Comparison of ENCODE assay signal across 35 cellular contexts in genomic region chr1:51740652-51741051, GRCh38.
DNase-seq lines count a peak whose midpoint lies in the region; ATAC-seq, FAIRE-seq and TF ChIP-seq lines count a peak whose summit lies in the region.
"Had no signal": no experiment of that assay in that cellular context is flagged by ENCODE, and none has a peak within 500 bp of the region (broad histone marks: within the 10 kb centered on the region; RNA-seq: fewer than 3 reads in every experiment).

No MANE protein-coding gene starts in this region.

- RAD21 ChIA-PET in GM12878 (lab: Charles Lee; ENCODE audit: unreplicated experiment): interaction anchor here (1.1 to 5.5 kb wide), 3 partner anchors 9 to 13 kb away, joined by 3 to 50 read pairs (median 4); no protein-coding TSS in a partner anchor

- in situ Hi-C loops in GM12878 (cut with MboI) (no loop called here), HepG2 (cut with HindIII; ENCODE audit: extremely low pct_ligation_motif_present, low pct_unique_long_range_greater_than_20kb) (no loop called here)

- no peaks in the 10 kb centered on the region for H3K27me3 Mint-ChIP-seq in progenitor cell of endocrine pancreas
- H3K27me3 Mint-ChIP-seq: naive B cell, T-cell had no signal

- H3K79me2 ChIP-seq in GM12878 (ENCODE audit: control insufficient read depth, insufficient read depth, low read length) (peaks cover 86% of the 10 kb centered on the region), OCI-LY7 (ENCODE audit: insufficient read depth, low read depth, low read length) (peaks cover 65% of the 10 kb centered on the region), HepG2 (ENCODE audit: insufficient read depth, low read length) (peaks cover 84% of the 10 kb centered on the region)

- DNase-seq in GM12878 (ENCODE audit: low read depth, low spot score): no peak
- no peak for DNase-seq in progenitor cell of endocrine pancreas (ENCODE audit: low spot score, unreplicated experiment)
- no peak for DNase-seq in OCI-LY7 (ENCODE audit: low spot score)
- no peak for DNase-seq in vagina (ENCODE audit: extremely low spot score in 2 of 2)
- no peak for DNase-seq in HepG2 (ENCODE audit: low spot score)
- DNase-seq: activated CD4-positive, alpha-beta T cell treated with anti-CD3 and anti-CD28 coated beads for 1 hour; activated naive CD4-positive, alpha-beta T cell; activated T-cell treated with anti-CD3 and anti-CD28 coated beads, Interleukin-2, amount 50 U/mL, for 1 hour; adrenal gland; brain microvascular endothelial cell; effector memory CD4-positive, alpha-beta T cell; foreskin keratinocyte; left colon; naive B cell; NCI-H1436 treated with DMSO at 0.1 percent for 48 hours; NCI-H2107; NCI-H510A; NK-92 treated with Interleukin-12 subunit alpha and Interleukin-12 subunit beta, amount 100 ng/mL, for 24 hours; ovary; Peyer's patch; SJCRH30; spleen; stimulated activated CD4-positive, alpha-beta T cell treated with anti-CD3 and anti-CD28 coated beads, Interleukin-2, amount 100 ng/mL, for 48 hours; stimulated activated naive CD4-positive, alpha-beta T cell; T-cell had no signal

- intact Hi-C loops in GM12878 (cut with micrococcal nuclease; ENCODE audit: unreplicated experiment) (no loop called here), OCI-LY7 (cut with micrococcal nuclease; ENCODE audit: unreplicated experiment) (no loop called here), vagina (cut with DNase I) (no loop called here), HepG2 (cut with micrococcal nuclease; ENCODE audit: unreplicated experiment) (no loop called here)

- SMC1A ChIA-PET in GM12878 (lab: Charles Lee; ENCODE audit: uncharacterized antibody, unreplicated experiment): interaction anchor here (1.0 to 14.3 kb wide), 4 partner anchors 9 to 21 kb away, joined by 3 to 154 read pairs (median 4); no protein-coding TSS in a partner anchor

- 33% methylated on average over 3 of the region's 3 CpGs for WGBS in GM12878 (ENCODE audit: insufficient coverage, insufficient replicate concordance, low lambda C conversion rate, missing lambda C conversion rate)
- WGBS in HepG2 (ENCODE audit: low lambda C conversion rate): 97% methylated on average over 3 of the region's 3 CpGs

- H3K27ac Mint-ChIP-seq in progenitor cell of endocrine pancreas: peak overlapping the region; percentile 2

- no peaks in the 10 kb centered on the region for H3K9me3 ChIP-seq in GM12878 (replicated peaks; ENCODE audit: control insufficient read depth, insufficient read depth, low read length)
- no peaks in the 10 kb centered on the region for H3K9me3 ChIP-seq in OCI-LY7 (ENCODE audit: low read length)
- H3K9me3 ChIP-seq in vagina: no peaks in the 10 kb centered on the region
- no peaks in the 10 kb centered on the region for H3K9me3 ChIP-seq in HepG2 (ENCODE audit: low read length)
- H3K9me3 ChIP-seq: adrenal gland, HAP-1, ovary, Peyer's patch, right atrium auricular region, SJCRH30, spleen, tibial nerve had no signal

- H3K4me3 ChIP-seq in GM12878 (0 out of 2 replicates have a peak overlapping the region, but pooled peaks have one; percentile 12), OCI-LY7 (ENCODE audit: low read depth, low read length, poor library complexity, severe bottlenecking) (no peak overlapping the region), vagina (no peak overlapping the region), HepG2 (replicated peaks in 1 of 3; ENCODE audit: insufficient read depth in 1 of 3, low read depth in 2 of 3, low read length in 3 of 3) (no peak overlapping the region)
- H3K4me3 ChIP-seq: adrenal gland, HAP-1, ovary, Peyer's patch, right atrium auricular region, SJCRH30, spleen, tibial nerve had no signal

- H3K27ac ChIP-seq in GM12878 (ENCODE audit: control insufficient read depth, insufficient read depth) (peak overlapping the region; percentile 7; the same call in 1 of the 2 replicates), OCI-LY7 (ENCODE audit: low read depth, low read length, poor library complexity, severe bottlenecking) (no peak overlapping the region), vagina (no peak overlapping the region), HepG2 (ENCODE audit: extremely low read length, insufficient read depth, low read length) (no peak overlapping the region)
- H3K27ac ChIP-seq: adrenal gland, brain microvascular endothelial cell, foreskin keratinocyte, KMS-11, ovary, Peyer's patch, right atrium auricular region, SJCRH30, spleen, tibial nerve had no signal

- H3K4me1 ChIP-seq in GM12878 (ENCODE audit: control insufficient read depth, insufficient read depth, low read length) (peaks cover 35% of the 10 kb centered on the region; the same call in 1 of the 2 replicates), OCI-LY7 (ENCODE audit: insufficient read depth, low read length, poor library complexity, severe bottlenecking) (peaks cover 22% of the 10 kb centered on the region), vagina (peaks cover 30% of the 10 kb centered on the region), HepG2 (ENCODE audit: insufficient read depth, low read length) (peaks cover 31% of the 10 kb centered on the region)
- H3K4me1 ChIP-seq: SJCRH30 had no signal

- H3K4me2 ChIP-seq in GM12878 (ENCODE audit: control insufficient read depth, insufficient read depth): peak overlapping the region; percentile 21
- H3K4me2 ChIP-seq in OCI-LY7 (ENCODE audit: low read length): no peak overlapping the region
- H3K4me2 ChIP-seq in HepG2 (ENCODE audit: low read depth, low read length): no peak overlapping the region
- H3K4me2 ChIP-seq: KMS-11 had no signal

- TF ChIP-seq EP300 in GM12878 (IDR thresholded peaks at IDR 0.05; ENCODE audit: borderline replicate concordance in 1 of 2, control insufficient read depth in 1 of 2, low read depth in 2 of 2, low read length in 2 of 2) (peak in 1 of 2 experiments; percentile 51; a peak in 2 of 4 replicates), HepG2 (IDR thresholded peaks at IDR 0.05; ENCODE audit: low read depth in 2 of 2, low read length in 2 of 2) (no peak), HepG2 (CRISPR knock-in tag; IDR thresholded peaks at IDR 0.05; ENCODE audit: borderline replicate concordance) (no peak)

- no peaks in the 10 kb centered on the region for H3K9me3 Mint-ChIP-seq in progenitor cell of endocrine pancreas (ENCODE audit: low read depth)
- H3K9me3 Mint-ChIP-seq: naive B cell, T-cell had no signal

- H3K27me3 ChIP-seq in GM12878 (replicated peaks in 1 of 2; ENCODE audit: control insufficient read depth in 2 of 2, insufficient read depth in 2 of 2, low read length in 1 of 2): no peaks in the 10 kb centered on the region
- H3K27me3 ChIP-seq in vagina: no peaks in the 10 kb centered on the region
- no peaks in the 10 kb centered on the region for H3K27me3 ChIP-seq in HepG2 (ENCODE audit: control insufficient read depth in 1 of 2, insufficient read depth in 2 of 2, low read length in 2 of 2)
- H3K27me3 ChIP-seq: adrenal gland, brain microvascular endothelial cell, foreskin keratinocyte, ovary, Peyer's patch, right atrium auricular region, SJCRH30, spleen, tibial nerve had no signal

- ATAC-seq in GM18867 (IDR thresholded peaks at IDR 0.05; ENCODE audit: unreplicated experiment) (peak; percentile 36), HG02610 (IDR thresholded peaks at IDR 0.05; ENCODE audit: unreplicated experiment) (peak; percentile 47), GM12878 (peak; percentile 49), HepG2 (no peak)
- ATAC-seq: esophagus mucosa, foreskin keratinocyte, left colon, T-cell had no signal

- no peaks in the 10 kb centered on the region for H3K9me2 ChIP-seq in OCI-LY7 (ENCODE audit: insufficient read depth, low read length)

- H4K20me1 ChIP-seq in GM12878 (ENCODE audit: control insufficient read depth, insufficient read depth) (no peaks in the 10 kb centered on the region), OCI-LY7 (ENCODE audit: insufficient read depth, low read length) (peaks cover 39% of the 10 kb centered on the region; the same call in 1 of the 2 replicates), HepG2 (ENCODE audit: insufficient read depth, low read length) (no peaks in the 10 kb centered on the region; the same call in 1 of the 2 replicates)

- H3K36me3 ChIP-seq in GM12878 (ENCODE audit: control insufficient read depth in 2 of 2, insufficient read depth in 2 of 2, low read length in 1 of 2) (no peaks in the 10 kb centered on the region; a peak in 1 of 4 replicates), OCI-LY7 (ENCODE audit: insufficient read depth, low read length) (peaks cover 6% of the 10 kb centered on the region), vagina (no peaks in the 10 kb centered on the region), HepG2 (replicated peaks in 1 of 2; ENCODE audit: control insufficient read depth in 1 of 2, insufficient read depth in 2 of 2, low read length in 2 of 2) (no peaks in the 10 kb centered on the region)
- H3K36me3 ChIP-seq: adrenal gland, brain microvascular endothelial cell, HAP-1, ovary, Peyer's patch, right atrium auricular region, tibial nerve had no signal

- FAIRE-seq in GM12878 (lab: Jason Lieb, UNC) (no peak), HepG2 (lab: Jason Lieb, UNC) (no peak)
- FAIRE-seq: D721Med, HTR-8/SVneo had no signal

- no TSS peak for BruUV-seq in GM12878 (replicated peaks; lab: Mats Ljungman, UMichigan)
- BruUV-seq in OCI-LY7 (replicated peaks; lab: Mats Ljungman, UMichigan): no TSS peak
- BruUV-seq in HepG2 (replicated peaks; lab: Mats Ljungman, UMichigan): no TSS peak

- POLR2A ChIA-PET in GM12878 (lab: Charles Lee) (interaction anchor here (9.1 kb wide), 1 partner anchor 12 kb away, joined by 99 read pairs; no protein-coding TSS in a partner anchor), OCI-LY7 (lab: Charles Lee) (interaction anchor here (0.7 to 3.1 kb wide), 3 partner anchors 7 to 186 kb away, joined by 3 to 12 read pairs (median 5); no protein-coding TSS in a partner anchor), HepG2 (lab: Yijun Ruan, JAX) (interaction anchor here (4.1 kb wide), 1 partner anchor 12 kb away, joined by 14 read pairs; no protein-coding TSS in a partner anchor)

- CTCF ChIA-PET in GM12878 (lab: Yijun Ruan, JAX) (interaction anchor here (0.5 to 3.8 kb wide), 7 partner anchors 8 to 99 kb away, joined by 3 to 19 read pairs (median 3); no protein-coding TSS in a partner anchor), OCI-LY7 (lab: Charles Lee; ENCODE audit: unreplicated experiment) (no interaction called here), HepG2 (lab: Yijun Ruan, JAX; ENCODE audit: low intra/inter-chr PET ratio, low total read pairs) (no interaction called here)

- peaks cover 4% of the 10 kb centered on the region for H3K36me3 Mint-ChIP-seq in progenitor cell of endocrine pancreas (ENCODE audit: insufficient read depth)

- TF ChIP-seq POLR2A in GM12878 (IDR thresholded peaks at IDR 0.05; ENCODE audit: low read depth, low read length) (no peak), vagina (IDR thresholded peaks at IDR 0.05) (no peak), HepG2 (IDR thresholded peaks at IDR 0.05; ENCODE audit: insufficient read depth in 1 of 2, low read depth in 2 of 2, low read length in 2 of 2) (no peak)

- peaks cover 56% of the 10 kb centered on the region for H3K4me1 Mint-ChIP-seq in progenitor cell of endocrine pancreas (ENCODE audit: low read depth)

- TF ChIP-seq CTCF in GM12878 (IDR thresholded peaks at IDR 0.05 in 2 of 3, conservative IDR thresholded peaks at IDR 0.05 in 1 of 3; ENCODE audit: control insufficient read depth in 2 of 3, extremely low read depth in 1 of 3, insufficient read depth in 1 of 3, low read depth in 3 of 3, low read length in 3 of 3) (no peak), progenitor cell of endocrine pancreas (IDR thresholded peaks at IDR 0.05; ENCODE audit: unreplicated experiment) (no peak), OCI-LY7 (conservative IDR thresholded peaks at IDR 0.05; ENCODE audit: low read length) (no peak), vagina (IDR thresholded peaks at IDR 0.05) (no peak), HepG2 (CRISPR knock-in tag; IDR thresholded peaks at IDR 0.05) (no peak)

- no peak for TF ChIP-seq RAD21 in GM12878 (IDR thresholded peaks at IDR 0.05; ENCODE audit: insufficient read depth, low read depth, low read length)
- no peak for TF ChIP-seq RAD21 in HepG2 (CRISPR knock-in tag; IDR thresholded peaks at IDR 0.05)

- no peak overlapping the region for H3K9ac ChIP-seq in GM12878 (ENCODE audit: control insufficient read depth, insufficient read depth, low read length)
- H3K9ac ChIP-seq in HepG2 (ENCODE audit: insufficient read depth, low read depth, low read length): no peak overlapping the region
- H3K9ac ChIP-seq: KMS-11 had no signal

- no peak overlapping the region for H3K4me3 Mint-ChIP-seq in progenitor cell of endocrine pancreas (ENCODE audit: low read depth)
- H3K4me3 Mint-ChIP-seq: CD14-positive monocyte, naive B cell, T-cell had no signal

- H2AFZ ChIP-seq in GM12878 (ENCODE audit: control insufficient read depth, low read depth, low read length) (no peak overlapping the region), OCI-LY7 (ENCODE audit: low read length) (no peak overlapping the region), HepG2 (ENCODE audit: low read length) (no peak overlapping the region)
